ENCODE assay signal across 24 cellular contexts in the genomic region with DNA sequence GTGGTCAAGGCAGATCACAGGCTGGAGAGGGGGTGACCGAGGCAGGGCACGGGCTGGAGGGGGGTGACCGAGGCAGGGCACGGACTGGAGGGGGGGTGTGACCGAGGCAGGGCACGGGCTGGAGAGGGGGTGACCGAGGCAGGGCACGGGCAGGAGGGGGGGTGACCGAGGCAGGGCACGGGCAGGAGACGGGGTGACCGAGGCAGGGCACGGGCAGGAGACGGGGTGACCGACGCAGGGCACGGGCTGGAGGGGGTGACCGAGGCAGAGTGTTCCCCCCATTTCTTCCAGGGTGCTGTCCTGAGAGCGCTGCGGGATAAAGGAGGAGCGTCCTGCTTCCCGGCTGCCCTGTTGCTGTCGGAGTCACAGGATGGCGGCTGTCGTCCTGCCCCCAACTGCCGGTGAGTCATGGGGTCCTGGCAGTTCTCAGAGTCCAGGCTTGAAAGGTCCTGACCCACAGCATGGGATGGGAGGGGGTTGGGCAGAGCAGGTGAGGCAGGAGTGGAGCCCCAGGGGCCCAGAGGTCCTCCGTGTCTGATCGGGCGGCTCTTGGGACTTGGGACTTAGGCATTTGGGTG. TPM values are rescaled to one million over a fixed set of nuclear protein-coding genes. Genes with fewer than 3 reads are reported as not detected.
DNase-seq lines count a peak whose midpoint lies in the region; FAIRE-seq and TF ChIP-seq lines count a peak whose summit lies in the region.
"Had no signal": no experiment of that assay in that cellular context is flagged by ENCODE, and none has a peak within 500 bp of the region (broad histone marks: within the 10 kb centered on the region; RNA-seq: fewer than 3 reads in every experiment).

No MANE protein-coding gene starts in this region.

- peaks cover 52 to 54% of the 10 kb centered on the region in 2 donors for H3K36me3 ChIP-seq in kidney (ENCODE audit: control insufficient read depth in 1 of 2, insufficient read depth in 2 of 2, low read length in 2 of 2)

- CTCF ChIA-PET in activated CD4-positive, alpha-beta T cell treated with anti-CD3 and anti-CD28 coated beads, Interleukin-2, amount 10 ng/mL, durations not matched to agents 7 days and 5 days (lab: Charles Lee), result no interaction called here

- H3K4me3 Mint-ChIP-seq in activated CD4-positive, alpha-beta T cell treated with anti-CD3 and anti-CD28 coated beads, Interleukin-2, amount 10 ng/mL, durations not matched to agents 7 days and 5 days, result no peak overlapping the region
- H3K4me3 Mint-ChIP-seq in osteocyte (ENCODE audit: unreplicated experiment), result no peak overlapping the region

- H3K27me3 Mint-ChIP-seq in activated CD4-positive, alpha-beta T cell treated with anti-CD3 and anti-CD28 coated beads, Interleukin-2, amount 10 ng/mL, durations not matched to agents 7 days and 5 days, result no peaks in the 10 kb centered on the region
- no peaks in the 10 kb centered on the region for H3K27me3 Mint-ChIP-seq in osteocyte (ENCODE audit: unreplicated experiment)

- peaks cover 23% of the 10 kb centered on the region for H3K4me1 Mint-ChIP-seq in activated CD4-positive, alpha-beta T cell treated with anti-CD3 and anti-CD28 coated beads, Interleukin-2, amount 10 ng/mL, durations not matched to agents 7 days and 5 days
- H3K4me1 Mint-ChIP-seq in osteocyte (ENCODE audit: unreplicated experiment), result peaks cover 7% of the 10 kb centered on the region

- no peak overlapping the region for H3K27ac Mint-ChIP-seq in activated CD4-positive, alpha-beta T cell treated with anti-CD3 and anti-CD28 coated beads, Interleukin-2, amount 10 ng/mL, durations not matched to agents 7 days and 5 days
- no peak overlapping the region for H3K27ac Mint-ChIP-seq in osteocyte (ENCODE audit: unreplicated experiment)

- POLR2A ChIA-PET in activated CD4-positive, alpha-beta T cell treated with anti-CD3 and anti-CD28 coated beads, Interleukin-2, amount 10 ng/mL, durations not matched to agents 7 days and 5 days (lab: Charles Lee), result no interaction called here

- peaks cover 16 to 34% of the 10 kb centered on the region in 2 donors for H3K9me3 ChIP-seq in kidney (ENCODE audit: control insufficient read depth in 1 of 2, low read length in 2 of 2)

- peaks cover 37% of the 10 kb centered on the region for H3K9me3 Mint-ChIP-seq in activated CD4-positive, alpha-beta T cell treated with anti-CD3 and anti-CD28 coated beads, Interleukin-2, amount 10 ng/mL, durations not matched to agents 7 days and 5 days
- peaks cover 27% of the 10 kb centered on the region for H3K9me3 Mint-ChIP-seq in osteocyte (ENCODE audit: unreplicated experiment)

- peaks cover 88% of the 10 kb centered on the region for H3K36me3 Mint-ChIP-seq in activated CD4-positive, alpha-beta T cell treated with anti-CD3 and anti-CD28 coated beads, Interleukin-2, amount 10 ng/mL, durations not matched to agents 7 days and 5 days (ENCODE audit: low read depth)
- H3K36me3 Mint-ChIP-seq in osteocyte (ENCODE audit: unreplicated experiment), result peaks cover 75% of the 10 kb centered on the region

- intact Hi-C loops in kidney (cut with DNase I), result no loop called here

- DNase-seq in activated CD4-positive, alpha-beta T cell treated with anti-CD3 and anti-CD28 coated beads, Interleukin-2, amount 10 ng/mL, durations not matched to agents 7 days and 5 days, result peak; percentile 2
- no peak for DNase-seq in activated CD4-positive, alpha-beta T cell treated with anti-CD3 and anti-CD28 coated beads for 48 hours
- peak; percentile 66 for DNase-seq in kidney
- DNase-seq in osteocyte (ENCODE audit: extremely low spot score, unreplicated experiment), result peak; percentile 79
- no peak for DNase-seq in AG08396 (ENCODE audit: low spot score)
- no peak for DNase-seq in NCI-H446 (lab: John Stamatoyannopoulos, UW)
- DNase-seq: 8988T, ACHN, DMS153, GM23248, H7, NCI-H1105 treated with DMSO at 0.1 percent for 48 hours, NCI-H146, NCI-H1930, NCI-H2107, NCI-H524 treated with DMSO at 0.1 percent for 48 hours, NCI-H774, SIG-M5 had no signal

- H3K4me3 ChIP-seq in kidney (ENCODE audit: low read length in 2 of 2), result no peak overlapping the region
- H3K4me3 ChIP-seq: GM23248, SK-N-MC had no signal

- TF ChIP-seq CTCF in kidney (IDR thresholded peaks at IDR 0.05; ENCODE audit: borderline replicate concordance, extremely low read depth, insufficient read depth), result no peak
- TF ChIP-seq CTCF in osteocyte (IDR thresholded peaks at IDR 0.05), result no peak

- H3K9ac ChIP-seq in kidney (ENCODE audit: low read length in 2 of 2), result no peak overlapping the region
- H3K9ac ChIP-seq: GM23248 had no signal

- no peak for FAIRE-seq in kidney (lab: Jason Lieb, UNC)
- FAIRE-seq: RCC 7860 had no signal

- peaks cover 0 to 6% of the 10 kb centered on the region in 2 donors for H3K4me1 ChIP-seq in kidney (ENCODE audit: control insufficient read depth in 1 of 2, insufficient read depth in 1 of 2, low read depth in 1 of 2, low read length in 2 of 2)

- no peak overlapping the region for H3K27ac ChIP-seq in kidney (ENCODE audit: low read depth in 2 of 2, low read length in 2 of 2)
- H3K27ac ChIP-seq: GM23248, SK-N-MC had no signal

RNA-seq across cellular contexts. Expression of a gene that starts 5.3 kb away (rescaled TPM):
- total RNA-seq in activated CD4-positive, alpha-beta T cell treated with anti-CD3 and anti-CD28 coated beads, Interleukin-2, amount 10 ng/mL, durations not matched to agents 7 days and 5 days, result 10 to 100 TPM; 19.3 to 20.7 TPM
- total RNA-seq in kidney (13.2 TPM), osteocyte (13.5 and 13.6 TPM in 2 replicates)
- 1.3 TPM for polyA plus RNA-seq in kidney (ENCODE audit: insufficient read depth, low read depth, low replicate concordance)

RNA-seq across cellular contexts. Expression of a gene that starts 16.3 kb away (rescaled TPM):
- not detected for total RNA-seq in activated CD4-positive, alpha-beta T cell treated with anti-CD3 and anti-CD28 coated beads, Interleukin-2, amount 10 ng/mL, durations not matched to agents 7 days and 5 days
- not detected for total RNA-seq in kidney
- polyA plus RNA-seq in kidney (ENCODE audit: insufficient read depth, low read depth, low replicate concordance), result not detected
- total RNA-seq in osteocyte, result not detected in 2 replicates
- total RNA-seq: GM23248, H7, HT-29, LHCN-M2, MCF 10A had no signal
- polyA plus RNA-seq: BJ, GM23248 had no signal

RNA-seq across cellular contexts. Expression of a gene that starts 25.7 kb away (rescaled TPM):
- total RNA-seq in activated CD4-positive, alpha-beta T cell treated with anti-CD3 and anti-CD28 coated beads, Interleukin-2, amount 10 ng/mL, durations not matched to agents 7 days and 5 days, result not detected
- total RNA-seq in kidney (not detected), osteocyte (not detected in 2 replicates)
- polyA plus RNA-seq in kidney (ENCODE audit: insufficient read depth, low read depth, low replicate concordance), result not detected
- total RNA-seq: GM23248, H7, HT-29, LHCN-M2, MCF 10A had no signal
- polyA plus RNA-seq: BJ, GM23248 had no signal

RNA-seq across cellular contexts. Expression of a gene that starts 34.8 kb away (rescaled TPM):
- total RNA-seq in activated CD4-positive, alpha-beta T cell treated with anti-CD3 and anti-CD28 coated beads, Interleukin-2, amount 10 ng/mL, durations not matched to agents 7 days and 5 days, result not detected
- total RNA-seq in kidney (not detected), osteocyte (not detected in 2 replicates)
- not detected for polyA plus RNA-seq in kidney (ENCODE audit: insufficient read depth, low read depth, low replicate concordance)
- total RNA-seq: GM23248, H7, HT-29, LHCN-M2, MCF 10A had no signal
- polyA plus RNA-seq: BJ, GM23248 had no signal

RNA-seq across cellular contexts. Expression of a gene that starts 44.4 kb away (rescaled TPM):
- total RNA-seq in activated CD4-positive, alpha-beta T cell treated with anti-CD3 and anti-CD28 coated beads, Interleukin-2, amount 10 ng/mL, durations not matched to agents 7 days and 5 days, result not detected
- total RNA-seq in kidney, result not detected
- not detected for polyA plus RNA-seq in kidney (ENCODE audit: insufficient read depth, low read depth, low replicate concordance)
- not detected in 2 replicates for total RNA-seq in osteocyte
- total RNA-seq: GM23248, H7, HT-29, LHCN-M2, MCF 10A had no signal
- polyA plus RNA-seq: BJ, GM23248 had no signal

Comparison
In these comparisons a context has a peak if more than half of its experiments do, and no peak if none do; other contexts are left out.
1. DNase-seq: peak in activated CD4-positive, alpha-beta T cell treated with anti-CD3 and anti-CD28 coated beads, Interleukin-2, amount 10 ng/mL, durations not matched to agents 7 days and 5 days (single experiment), kidney (single experiment) and osteocyte (single experiment); none in activated CD4-positive, alpha-beta T cell treated with anti-CD3 and anti-CD28 coated beads for 48 hours (single experiment), AG08396 (single experiment) and NCI-H446 (0 of 2).